Comparison of ENCODE assay signal across 22 cellular contexts in genomic region chr17:55458287-55458900, GRCh38. TPM values are rescaled to one million over a fixed set of nuclear protein-coding genes. Genes with fewer than 3 reads are reported as not detected.
DNase-seq lines count a peak whose midpoint lies in the region; ATAC-seq lines count a peak whose summit lies in the region.
"Had no signal": no experiment of that assay in that cellular context is flagged by ENCODE, and none has a peak within 500 bp of the region (broad histone marks: within the 10 kb centered on the region; RNA-seq: fewer than 3 reads in every experiment).

No MANE protein-coding gene starts in this region.

- ATAC-seq in HG02642 (IDR thresholded peaks at IDR 0.05; ENCODE audit: poor library complexity, unreplicated experiment): peak; percentile 3
- ATAC-seq in GM21360 (IDR thresholded peaks at IDR 0.05; ENCODE audit: unreplicated experiment): no peak
- ATAC-seq: gastroesophageal sphincter had no signal

- no peaks in the 10 kb centered on the region for H3K36me3 ChIP-seq in adipocyte (ENCODE audit: control insufficient read depth, insufficient read depth, low read length, severe bottlenecking)
- H3K36me3 ChIP-seq in mesenchymal stem cell (ENCODE audit: control insufficient read depth in 1 of 2, insufficient read depth in 2 of 2, low read depth in 1 of 2, low read length in 2 of 2): no peaks in the 10 kb centered on the region
- H3K36me3 ChIP-seq: gastroesophageal sphincter, suprapubic skin had no signal

- H3K4me2 ChIP-seq in mesenchymal stem cell (ENCODE audit: low read length, poor library complexity, severe bottlenecking): peak overlapping the region; percentile 11

- H3K14ac ChIP-seq in mesenchymal stem cell (ENCODE audit: low read length in 2 of 2): peak overlapping the region in 1 of 2 experiments; percentile 13

- H2BK15ac ChIP-seq in mesenchymal stem cell (ENCODE audit: low read depth, poor library complexity, severe bottlenecking): peak overlapping the region; percentile 80

- H3K4me3 ChIP-seq in adipocyte (ENCODE audit: low read length): peak overlapping the region; percentile 18
- peak overlapping the region in 1 of 2 experiments; percentile 18 for H3K4me3 ChIP-seq in mesenchymal stem cell (ENCODE audit: insufficient read depth in 1 of 2, low read depth in 1 of 2, low read length in 2 of 2)
- H3K4me3 ChIP-seq: dorsolateral prefrontal cortex, gastroesophageal sphincter, skin epidermis, suprapubic skin had no signal

- H2BK120ac ChIP-seq in mesenchymal stem cell (ENCODE audit: low read depth, low read length): peak overlapping the region; percentile 54

- peak overlapping the region; percentile 89 to 90 for H3K18ac ChIP-seq in mesenchymal stem cell (ENCODE audit: low read depth in 1 of 2, low read length in 2 of 2)

- peak overlapping the region; percentile 60 to 61 for H2BK12ac ChIP-seq in mesenchymal stem cell (ENCODE audit: low read length in 2 of 2)

- H3K9me3 ChIP-seq in adipocyte (ENCODE audit: control insufficient read depth, low read length) (no peaks in the 10 kb centered on the region), mesenchymal stem cell (ENCODE audit: control insufficient read depth, low read length) (no peaks in the 10 kb centered on the region)
- H3K9me3 ChIP-seq: gastroesophageal sphincter, suprapubic skin had no signal

- H2BK5ac ChIP-seq in mesenchymal stem cell (ENCODE audit: low read depth, low read length, poor library complexity, severe bottlenecking): no peak overlapping the region

- peak overlapping the region; percentile 19 to 94 for H3K4ac ChIP-seq in mesenchymal stem cell (ENCODE audit: low read depth in 1 of 2, low read length in 2 of 2)

- H3K27ac ChIP-seq in mesenchymal stem cell (ENCODE audit: low read length, poor library complexity, severe bottlenecking): no peak overlapping the region
- H3K27ac ChIP-seq: 22Rv1, C4-2B, dorsolateral prefrontal cortex, gastroesophageal sphincter, skin epidermis, suprapubic skin had no signal

- H3K23ac ChIP-seq in mesenchymal stem cell (ENCODE audit: low read length in 2 of 2): peak overlapping the region in 1 of 2 experiments; percentile 24

- peak; percentile 20 for DNase-seq in NCI-H748 (lab: John Stamatoyannopoulos, UW; ENCODE audit: unreplicated experiment)
- DNase-seq in NCI-H748 treated with DMSO at 0.1 percent for 48 hours (lab: John Stamatoyannopoulos, UW): no peak
- no peak for DNase-seq in adipocyte (ENCODE audit: low read depth)
- DNase-seq in mesenchymal stem cell: no peak
- no peak for DNase-seq in GM03348 (ENCODE audit: low spot score)
- no peak for DNase-seq in NCI-H2081 treated with DMSO at 0.1 percent for 48 hours (lab: John Stamatoyannopoulos, UW)
- DNase-seq: COR-L47; dorsolateral prefrontal cortex; GDM1; hippocampal formation; NCI-H1048; NCI-H510A treated with DMSO at 0.1 percent for 48 hours; Right ventricle myocardium superior; stimulated activated naive CD4-positive, alpha-beta T cell had no signal

- no peak overlapping the region for H3K9ac ChIP-seq in adipocyte (ENCODE audit: low read length)
- H3K9ac ChIP-seq in mesenchymal stem cell (ENCODE audit: low read length): peak overlapping the region; percentile 70

- H2AFZ ChIP-seq in mesenchymal stem cell (ENCODE audit: low read depth, low read length): no peak overlapping the region

- H3K79me1 ChIP-seq in mesenchymal stem cell (replicated peaks; ENCODE audit: low read length, poor library complexity, severe bottlenecking): no peaks in the 10 kb centered on the region

- peak overlapping the region; percentile 62 for H2AK5ac ChIP-seq in mesenchymal stem cell (ENCODE audit: low read length, severe bottlenecking)

- WGBS in mesenchymal stem cell: 88% methylated on average over 18 of the region's 22 CpGs

- peak overlapping the region; percentile 93 for H4K91ac ChIP-seq in mesenchymal stem cell (ENCODE audit: low read length)

- H3K4me1 ChIP-seq in adipocyte (ENCODE audit: control insufficient read depth, insufficient read depth, low read length) (peaks cover 55% of the 10 kb centered on the region), mesenchymal stem cell (ENCODE audit: control insufficient read depth, insufficient read depth, low read depth, low read length) (peaks cover 15% of the 10 kb centered on the region)

- no peaks in the 10 kb centered on the region for H3K27me3 ChIP-seq in adipocyte (replicated peaks; ENCODE audit: control insufficient read depth, insufficient read depth, low read length)
- no peaks in the 10 kb centered on the region for H3K27me3 ChIP-seq in mesenchymal stem cell (ENCODE audit: control insufficient read depth in 1 of 2, insufficient read depth in 1 of 2, low read length in 2 of 2)
- H3K27me3 ChIP-seq: dorsolateral prefrontal cortex, gastroesophageal sphincter had no signal

- peak overlapping the region; percentile 87 for H4K8ac ChIP-seq in mesenchymal stem cell (ENCODE audit: low read length)

RNA-seq across cellular contexts. Expression of gene MMD, which starts 36.8 kb away (rescaled TPM):
- polyA plus RNA-seq in mesenchymal stem cell (2013, experiment 1 of 2): 126 TPM
- polyA plus RNA-seq in mesenchymal stem cell (2013, experiment 2 of 2): 132 TPM

RNA-seq across cellular contexts. Expression of gene SMIM36, which starts 52.9 kb away (rescaled TPM):
- polyA plus RNA-seq in mesenchymal stem cell (2013, experiment 1 of 2): not detected
- polyA plus RNA-seq in mesenchymal stem cell (2013, experiment 2 of 2): not detected
- polyA plus RNA-seq: IgD-negative memory B cell had no signal
